Comparison of ENCODE assay signal across 1 cellular context in the genomic region with DNA sequence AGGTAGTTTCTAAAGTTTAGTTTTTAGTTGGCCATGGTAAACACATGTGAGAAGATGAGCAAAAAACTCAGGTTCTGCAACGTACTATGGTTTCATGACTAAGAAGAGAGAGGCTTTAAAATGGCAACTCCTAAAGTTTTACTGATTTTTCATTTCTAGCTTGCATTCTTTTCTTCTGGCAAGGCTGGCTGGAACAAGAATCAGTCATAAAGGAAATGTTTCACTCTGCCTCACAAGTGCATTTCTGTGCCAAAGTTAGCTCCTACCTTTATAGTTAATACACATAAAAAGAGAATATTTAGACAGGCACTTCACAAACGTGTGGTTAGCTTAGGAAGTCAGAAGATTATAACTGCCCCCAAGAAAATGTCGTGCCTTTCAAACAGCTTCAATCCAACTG.
TF ChIP-seq lines count a peak whose summit lies in the region.

No MANE protein-coding gene starts in this region.

TF ChIP-seq in IMR-90, 13 proteins besides CTCF, POLR2A, EP300 and RAD21:
- TF ChIP-seq MAFK (IDR thresholded peaks at IDR 0.05; ENCODE audit: low read depth, low read length), result no peak
- no peak for TF ChIP-seq BHLHE40 (IDR thresholded peaks at IDR 0.05; ENCODE audit: low read depth, low read length)
- TF ChIP-seq RFX5 (IDR thresholded peaks at IDR 0.05; ENCODE audit: low read depth, low read length), result no peak
- TF ChIP-seq CHD1 (IDR thresholded peaks at IDR 0.05; ENCODE audit: low read depth, low read length), result no peak
- no peak for TF ChIP-seq SMC3 (IDR thresholded peaks at IDR 0.05; ENCODE audit: low read depth, low read length)
- no peak for TF ChIP-seq MXI1 (IDR thresholded peaks at IDR 0.05; ENCODE audit: borderline replicate concordance, low read depth, low read length)
- TF ChIP-seq MAZ (IDR thresholded peaks at IDR 0.05; ENCODE audit: borderline replicate concordance, low read depth, low read length), result no peak
- no peak for TF ChIP-seq CEBPB (IDR thresholded peaks at IDR 0.05; ENCODE audit: low read depth, low read length)
